ENCODE assay signal across 8 cellular contexts in genomic region chr17:42797067-42798007, GRCh38. TPM values are rescaled to one million over a fixed set of nuclear protein-coding genes. Genes with fewer than 3 reads are reported as not detected.
DNase-seq lines count a peak whose midpoint lies in the region; ATAC-seq, FAIRE-seq and TF ChIP-seq lines count a peak whose summit lies in the region.

No MANE protein-coding gene starts in this region.

- FAIRE-seq in endothelial cell of umbilical vein (lab: Jason Lieb, UNC): no peak

- H3K4me3 ChIP-seq in NT2/D1 (ENCODE audit: insufficient read length, low read depth): peak overlapping the region; percentile 94
- peak overlapping the region in 2 of 3 experiments; percentile 71 to 76 for H3K4me3 ChIP-seq in endothelial cell of umbilical vein (replicated peaks in 1 of 3; ENCODE audit: insufficient read depth in 1 of 3, low read depth in 1 of 3, low read length in 3 of 3)
- H3K4me3 ChIP-seq in neuron (ENCODE audit: low read length): peak overlapping the region; percentile 65

- dilution Hi-C loops in endothelial cell of umbilical vein (cut with MboI; ENCODE audit: extremely low pct_ligation_motif_present, low sequenced_read_pairs): no loop called here

- H2AFZ ChIP-seq in endothelial cell of umbilical vein (ENCODE audit: low read depth, low read length) (no peak overlapping the region), neuron (ENCODE audit: low read depth, low read length) (no peak overlapping the region)

- H3K27me3 ChIP-seq in NT2/D1 (ENCODE audit: insufficient read depth, insufficient read length): no peaks in the 10 kb centered on the region
- H3K27me3 ChIP-seq in endothelial cell of umbilical vein (ENCODE audit: control insufficient read depth in 2 of 2, insufficient read depth in 2 of 2, low read length in 2 of 2): no peaks in the 10 kb centered on the region
- H3K27me3 ChIP-seq in neuron (ENCODE audit: insufficient read depth, low read length): no peaks in the 10 kb centered on the region

- peak overlapping the region; percentile 77 for H3K4me2 ChIP-seq in endothelial cell of umbilical vein (ENCODE audit: insufficient read depth, low read length)

- peak overlapping the region; percentile 92 for H3K9ac ChIP-seq in NT2/D1 (ENCODE audit: insufficient read length, low read depth)
- peak overlapping the region; percentile 64 for H3K9ac ChIP-seq in endothelial cell of umbilical vein (replicated peaks; ENCODE audit: extremely low read depth, insufficient read depth, low read length)

- TSS peak; percentile 72 for BruUV-seq in endothelial cell of umbilical vein (replicated peaks; lab: Mats Ljungman, UMichigan)

- TF ChIP-seq POLR2A in endothelial cell of umbilical vein (IDR thresholded peaks at IDR 0.05; ENCODE audit: low read depth, low read length): no peak

- intact Hi-C loops in endothelial cell of umbilical vein (cut with micrococcal nuclease): loop anchor here (1.0 to 2.0 kb wide), 3 partner anchors 23 to 53 kb away; partner anchors contain the start of genes EZH1 and PSME3

- peaks cover 35% of the 10 kb centered on the region for H3K36me3 ChIP-seq in NT2/D1 (ENCODE audit: insufficient read depth, insufficient read length, low read length)
- peaks cover 0 to 2% of the 10 kb centered on the region in 2 experiments for H3K36me3 ChIP-seq in endothelial cell of umbilical vein (ENCODE audit: control insufficient read depth in 2 of 2, extremely low read depth in 1 of 2, insufficient read depth in 2 of 2, low read length in 2 of 2)
- peaks cover 7% of the 10 kb centered on the region for H3K36me3 ChIP-seq in neuron (ENCODE audit: insufficient read depth, low read length)

- CTCF ChIA-PET in endothelial cell of umbilical vein (lab: Charles Lee): interaction anchor here (2.2 to 3.2 kb wide), 3 partner anchors 23 to 34 kb away, joined by 10 to 14 read pairs (median 10); partner anchors contain the start of gene BECN1

- H3K27ac ChIP-seq in endothelial cell of umbilical vein (ENCODE audit: insufficient read depth, low read depth, low read length): no peak overlapping the region

- POLR2A ChIA-PET in endothelial cell of umbilical vein (lab: Charles Lee): no interaction called here

- no peak for ATAC-seq in GM21529 (IDR thresholded peaks at IDR 0.05; ENCODE audit: unreplicated experiment)

- H3K4me1 ChIP-seq in NT2/D1 (ENCODE audit: insufficient read depth, insufficient read length): peaks cover 2% of the 10 kb centered on the region
- H3K4me1 ChIP-seq in endothelial cell of umbilical vein (ENCODE audit: control insufficient read depth, extremely low read depth, insufficient read depth, low read length): peaks cover 11% of the 10 kb centered on the region
- peaks cover 7% of the 10 kb centered on the region for H3K4me1 ChIP-seq in neuron (ENCODE audit: insufficient read depth, low read length)

- peaks cover 8% of the 10 kb centered on the region; the same call in 1 of the 2 replicates for H3K9me3 ChIP-seq in NT2/D1 (ENCODE audit: insufficient read depth, low read length)
- no peaks in the 10 kb centered on the region for H3K9me3 ChIP-seq in endothelial cell of umbilical vein (replicated peaks; ENCODE audit: control insufficient read depth, insufficient read depth, low read length)
- H3K9me3 ChIP-seq in neuron (ENCODE audit: low read length): no peaks in the 10 kb centered on the region

- TF ChIP-seq CTCF in endothelial cell of umbilical vein (IDR thresholded peaks at IDR 0.05; ENCODE audit: extremely low read depth in 1 of 2, insufficient read depth in 1 of 2, low read depth in 1 of 2, low read length in 2 of 2): no peak

- DNase-seq in COLO668 (lab: John Stamatoyannopoulos, UW; ENCODE audit: unreplicated experiment) (peak; percentile 5), NT2/D1 (ENCODE audit: low read depth, low spot score) (no peak), endothelial cell of umbilical vein (ENCODE audit: low read depth, low spot score) (no peak), NCI-H774 (lab: John Stamatoyannopoulos, UW) (no peak), NCI-H510A (lab: John Stamatoyannopoulos, UW) (no peak), NAMALWA (ENCODE audit: low spot score) (no peak)

- H3K79me2 ChIP-seq in endothelial cell of umbilical vein (ENCODE audit: control insufficient read depth, insufficient read depth, low read length): no peaks in the 10 kb centered on the region

- H3K9me1 ChIP-seq in endothelial cell of umbilical vein (replicated peaks; ENCODE audit: control insufficient read depth, extremely low read depth, insufficient read depth, low read length): no peaks in the 10 kb centered on the region

- no peaks in the 10 kb centered on the region for H4K20me1 ChIP-seq in endothelial cell of umbilical vein (replicated peaks; ENCODE audit: control insufficient read depth, extremely low read depth, insufficient read depth, low read length)

TF ChIP-seq in endothelial cell of umbilical vein, 7 proteins besides CTCF, POLR2A, EP300 and RAD21:
- no peak for TF ChIP-seq GATA2 (IDR thresholded peaks at IDR 0.05; ENCODE audit: insufficient read depth, insufficient read length, low read depth, low read length)
- no peak for TF ChIP-seq MAX (IDR thresholded peaks at IDR 0.05; ENCODE audit: insufficient read depth, insufficient read length)
- no peak for TF ChIP-seq JUN (IDR thresholded peaks at IDR 0.05; ENCODE audit: borderline replicate concordance, insufficient read depth, insufficient read length, low read depth)
- no peak for TF ChIP-seq POLR2AphosphoS5 (IDR thresholded peaks at IDR 0.05; ENCODE audit: insufficient read depth, low read depth, low read length)
- TF ChIP-seq FOS (IDR thresholded peaks at IDR 0.05; ENCODE audit: borderline replicate concordance, insufficient read depth, low read length): no peak
- no peak for TF ChIP-seq MYC (IDR thresholded peaks at IDR 0.05; ENCODE audit: low read depth, low read length)
- TF ChIP-seq EZH2 (IDR thresholded peaks at IDR 0.05; ENCODE audit: borderline replicate concordance, low read depth, low read length, severe bottlenecking): no peak

RNA-seq across cellular contexts. Expression of gene COA3, which starts 1.2 kb away (rescaled TPM):
- total RNA-seq in endothelial cell of umbilical vein: 56.6 and 57.5 TPM in 2 replicates
- 126 and 139 TPM in 2 replicates for polyA plus RNA-seq in endothelial cell of umbilical vein
- polyA plus RNA-seq in endothelial cell of umbilical vein (2011; cell fraction: cytosol; rRNA removed): 118 and 121 TPM in 2 replicates
- 34.4 and 38.4 TPM in 2 replicates for polyA plus RNA-seq in endothelial cell of umbilical vein (2011; cell fraction: nucleus; rRNA removed)
- polyA plus RNA-seq in endothelial cell of umbilical vein (2012): 102 and 105 TPM in 2 replicates
- polyA minus RNA-seq in endothelial cell of umbilical vein: 45.6 and 56.9 TPM in 2 replicates
- 29.8 TPM for polyA minus RNA-seq in endothelial cell of umbilical vein (2011; cell fraction: cytosol; rRNA and poly(A)+ RNA removed)
- 11.0 and 16.0 TPM in 2 replicates for polyA minus RNA-seq in endothelial cell of umbilical vein (2011; cell fraction: nucleus; rRNA and poly(A)+ RNA removed)

RNA-seq across cellular contexts. Expression of gene CNTD1, which starts 1.3 kb away (rescaled TPM):
- not detected in 2 replicates for total RNA-seq in endothelial cell of umbilical vein
- polyA plus RNA-seq in endothelial cell of umbilical vein: not detected in 2 replicates
- not detected in 2 replicates for polyA plus RNA-seq in endothelial cell of umbilical vein (2011; cell fraction: cytosol; rRNA removed)
- polyA plus RNA-seq in endothelial cell of umbilical vein (2011; cell fraction: nucleus; rRNA removed): not detected in 2 replicates
- 0.49 and 0.92 TPM in 2 replicates for polyA plus RNA-seq in endothelial cell of umbilical vein (2012)
- polyA minus RNA-seq in endothelial cell of umbilical vein: not detected in 2 replicates
- not detected for polyA minus RNA-seq in endothelial cell of umbilical vein (2011; cell fraction: cytosol; rRNA and poly(A)+ RNA removed)
- not detected in 2 replicates for polyA minus RNA-seq in endothelial cell of umbilical vein (2011; cell fraction: nucleus; rRNA and poly(A)+ RNA removed)

RNA-seq across cellular contexts. Expression of gene WNK4, which starts 16.9 kb away (rescaled TPM):
- 1.9 TPM in 2 replicates for total RNA-seq in endothelial cell of umbilical vein
- polyA plus RNA-seq in endothelial cell of umbilical vein: 0.48 and 0.84 TPM in 2 replicates
- polyA plus RNA-seq in endothelial cell of umbilical vein (2011; cell fraction: cytosol; rRNA removed): 0.58 and 0.75 TPM in 2 replicates
- 3.7 and 4.0 TPM in 2 replicates for polyA plus RNA-seq in endothelial cell of umbilical vein (2011; cell fraction: nucleus; rRNA removed)
- 0.60 and 1.7 TPM in 2 replicates for polyA plus RNA-seq in endothelial cell of umbilical vein (2012)
- 1.1 and 1.5 TPM in 2 replicates for polyA minus RNA-seq in endothelial cell of umbilical vein
- polyA minus RNA-seq in endothelial cell of umbilical vein (2011; cell fraction: cytosol; rRNA and poly(A)+ RNA removed): 1.0 TPM
- polyA minus RNA-seq in endothelial cell of umbilical vein (2011; cell fraction: nucleus; rRNA and poly(A)+ RNA removed): 0.63 and 3.1 TPM in 2 replicates

RNA-seq across cellular contexts. Expression of gene VPS25, which starts 24.1 kb away (rescaled TPM):
- total RNA-seq in endothelial cell of umbilical vein: 45.0 and 47.1 TPM in 2 replicates
- polyA plus RNA-seq in endothelial cell of umbilical vein: 86.8 and 107 TPM in 2 replicates
- 89.2 and 95.6 TPM in 2 replicates for polyA plus RNA-seq in endothelial cell of umbilical vein (2011; cell fraction: cytosol; rRNA removed)
- polyA plus RNA-seq in endothelial cell of umbilical vein (2011; cell fraction: nucleus; rRNA removed): 47.0 and 54.4 TPM in 2 replicates
- 47.5 and 51.4 TPM in 2 replicates for polyA plus RNA-seq in endothelial cell of umbilical vein (2012)
- polyA minus RNA-seq in endothelial cell of umbilical vein: 47.0 and 50.3 TPM in 2 replicates
- 30.5 TPM for polyA minus RNA-seq in endothelial cell of umbilical vein (2011; cell fraction: cytosol; rRNA and poly(A)+ RNA removed)
- polyA minus RNA-seq in endothelial cell of umbilical vein (2011; cell fraction: nucleus; rRNA and poly(A)+ RNA removed): 16.3 and 21.8 TPM in 2 replicates

RNA-seq across cellular contexts. Expression of gene BECN1, which starts 26.7 kb away (rescaled TPM):
- 92.3 and 93.5 TPM in 2 replicates for total RNA-seq in endothelial cell of umbilical vein
- 51.4 and 63.1 TPM in 2 replicates for polyA plus RNA-seq in endothelial cell of umbilical vein
- 70.7 and 88.7 TPM in 2 replicates for polyA plus RNA-seq in endothelial cell of umbilical vein (2011; cell fraction: cytosol; rRNA removed)
- 92.4 and 94.5 TPM in 2 replicates for polyA plus RNA-seq in endothelial cell of umbilical vein (2011; cell fraction: nucleus; rRNA removed)
- 87.4 and 98.2 TPM in 2 replicates for polyA plus RNA-seq in endothelial cell of umbilical vein (2012)
- 88.9 and 98.4 TPM in 2 replicates for polyA minus RNA-seq in endothelial cell of umbilical vein
- 28.8 TPM for polyA minus RNA-seq in endothelial cell of umbilical vein (2011; cell fraction: cytosol; rRNA and poly(A)+ RNA removed)
- 41.5 and 62.8 TPM in 2 replicates for polyA minus RNA-seq in endothelial cell of umbilical vein (2011; cell fraction: nucleus; rRNA and poly(A)+ RNA removed)
